Comparison of ENCODE assay signal across 32 cellular contexts in the genomic region with DNA sequence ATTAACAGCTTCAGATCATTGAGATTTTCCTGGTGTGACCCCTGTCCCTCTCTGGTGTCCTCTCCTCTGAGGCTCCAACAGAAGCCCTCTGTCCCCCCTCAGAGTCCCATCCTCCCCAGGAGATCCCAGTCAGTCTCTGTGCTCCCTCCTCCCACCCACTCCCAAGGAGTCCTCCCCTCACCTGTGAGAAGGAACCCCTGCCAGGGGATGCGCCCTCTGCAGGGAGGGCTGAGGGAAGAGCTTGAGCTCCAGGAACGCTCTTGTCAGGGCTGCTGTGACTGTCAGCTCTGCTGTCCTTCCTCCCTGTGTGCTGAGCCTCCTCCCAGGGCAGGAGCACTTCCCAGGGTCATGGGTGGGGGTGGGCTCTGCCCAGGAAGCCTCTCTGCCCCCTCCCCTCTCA. TPM values are rescaled to one million over a fixed set of nuclear protein-coding genes. Genes with fewer than 3 reads are reported as not detected.
"Had no signal": no experiment of that assay in that cellular context is flagged by ENCODE, and none has a peak within 500 bp of the region (broad histone marks: within the 10 kb centered on the region; RNA-seq: fewer than 3 reads in every experiment).

No MANE protein-coding gene starts in this region.

- H3K36me3 ChIP-seq: breast epithelium, left ventricle myocardium inferior, pancreas, prostate gland, stomach, suprapubic skin, tibial artery had no signal

- H3K4me1 ChIP-seq: pancreas, stomach had no signal

- H3K27me3 ChIP-seq: breast epithelium, pancreas, suprapubic skin had no signal

- FAIRE-seq: pancreas, TTC549 had no signal

- H3K27ac Mint-ChIP-seq: activated CD8-positive, alpha-beta memory T cell treated with anti-CD3 and anti-CD28 coated beads, Interleukin-2, amount 10 ng/mL, durations not matched to agents 7 days and 5 days; activated CD8-positive, alpha-beta T cell treated with anti-CD3 and anti-CD28 coated beads, Interleukin-2, amount 10 ng/mL, durations not matched to agents 7 days and 5 days; activated naive CD8-positive, alpha-beta T cell treated with anti-CD3 and anti-CD28 coated beads, Interleukin-2, amount 50 U/mL, for 24 hours; activated T-helper 2 cell treated with anti-CD3 and anti-CD28 coated beads, Interferon-gamma antibody, Interleukin-2, Interleukin-4, amounts not matched to agents 10 μg/mL and 5 μg/mL and 100 μg/mL, durations not matched to agents 14 hours and 24 hours and 36 hours; nephron progenitor cell; stimulated activated naive B cell treated with anti-CD40 and anti-IgM and Interleukin-4, amounts not matched to agents 10 μg/mL and 1 μg/mL and 100 μg/mL, for 72 hours; T-helper 1 cell treated with Interleukin-12 subunit alpha and Interleukin-12 subunit beta and Interleukin-4 antibody, amounts not matched to agents 30 μg/mL and 1 μg/mL, for 36 hours had no signal

- ATAC-seq: activated CD8-positive, alpha-beta memory T cell treated with anti-CD3 and anti-CD28 coated beads, Interleukin-2, amount 10 ng/mL, durations not matched to agents 7 days and 5 days; activated CD8-positive, alpha-beta T cell treated with anti-CD3 and anti-CD28 coated beads, Interleukin-2, amount 10 ng/mL, durations not matched to agents 7 days and 5 days; activated naive CD8-positive, alpha-beta T cell treated with anti-CD3 and anti-CD28 coated beads, Interleukin-2, amount 50 U/mL, for 24 hours; esophagus mucosa; pancreas; stimulated activated naive B cell treated with anti-CD40 and anti-IgM and Interleukin-4, amounts not matched to agents 10 μg/mL and 1 μg/mL and 100 μg/mL, for 72 hours had no signal

- H3K9me3 ChIP-seq: breast epithelium, left ventricle myocardium inferior, pancreas, prostate gland, stomach, suprapubic skin, tibial artery had no signal

- H3K27ac ChIP-seq: breast epithelium, left ventricle myocardium inferior, pancreas, prostate gland, stomach, suprapubic skin, tibial artery had no signal

- H3K9me3 Mint-ChIP-seq: activated naive CD4-positive, alpha-beta T cell treated with anti-CD3 and anti-CD28 coated beads, Interleukin-2, amount 50 U/mL, for 24 hours; activated naive CD8-positive, alpha-beta T cell treated with anti-CD3 and anti-CD28 coated beads, Interleukin-2, amount 50 U/mL, for 24 hours; activated T-helper 2 cell treated with anti-CD3 and anti-CD28 coated beads, Interferon-gamma antibody, Interleukin-2, Interleukin-4, amounts not matched to agents 10 μg/mL and 5 μg/mL and 100 μg/mL, durations not matched to agents 14 hours and 24 hours and 36 hours; naive B cell; stimulated activated naive B cell treated with anti-CD40 and anti-IgM and Interleukin-4, amounts not matched to agents 10 μg/mL and 1 μg/mL and 100 μg/mL, for 72 hours; T-helper 1 cell treated with Interleukin-12 subunit alpha and Interleukin-12 subunit beta and Interleukin-4 antibody, amounts not matched to agents 30 μg/mL and 1 μg/mL, for 36 hours had no signal

- H3K4me3 Mint-ChIP-seq: activated CD8-positive, alpha-beta memory T cell treated with anti-CD3 and anti-CD28 coated beads, Interleukin-2, amount 10 ng/mL, durations not matched to agents 7 days and 5 days; activated CD8-positive, alpha-beta T cell treated with anti-CD3 and anti-CD28 coated beads, Interleukin-2, amount 10 ng/mL, durations not matched to agents 7 days and 5 days; activated naive CD4-positive, alpha-beta T cell treated with anti-CD3 and anti-CD28 coated beads, Interleukin-2, amount 50 U/mL, for 24 hours; activated naive CD8-positive, alpha-beta T cell treated with anti-CD3 and anti-CD28 coated beads, Interleukin-2, amount 50 U/mL, for 24 hours; naive B cell; nephron progenitor cell; stimulated activated naive B cell treated with anti-CD40 and anti-IgM and Interleukin-4, amounts not matched to agents 10 μg/mL and 1 μg/mL and 100 μg/mL, for 72 hours; T-helper 1 cell treated with Interleukin-12 subunit alpha and Interleukin-12 subunit beta and Interleukin-4 antibody, amounts not matched to agents 30 μg/mL and 1 μg/mL, for 36 hours had no signal

- H3K36me3 Mint-ChIP-seq: activated CD8-positive, alpha-beta memory T cell treated with anti-CD3 and anti-CD28 coated beads, Interleukin-2, amount 10 ng/mL, durations not matched to agents 7 days and 5 days; activated naive CD4-positive, alpha-beta T cell treated with anti-CD3 and anti-CD28 coated beads, Interleukin-2, amount 50 U/mL, for 24 hours had no signal

- H3K4me3 ChIP-seq: breast epithelium, left ventricle myocardium inferior, lung, pancreas, prostate gland, stomach, suprapubic skin, tibial artery had no signal

- DNase-seq: activated CD4-positive, alpha-beta T cell treated with anti-CD3 and anti-CD28 coated beads for 1 hour; activated CD4-positive, alpha-beta T cell treated with anti-CD3 and anti-CD28 coated beads, Interleukin-2, amount 50 U/mL, for 1 hour; activated CD8-positive, alpha-beta memory T cell treated with anti-CD3 and anti-CD28 coated beads, Interleukin-2, amount 10 ng/mL, durations not matched to agents 7 days and 5 days; activated CD8-positive, alpha-beta T cell treated with anti-CD3 and anti-CD28 coated beads, Interleukin-2, amount 10 ng/mL, durations not matched to agents 7 days and 5 days; activated naive CD8-positive, alpha-beta T cell treated with anti-CD3 and anti-CD28 coated beads, Interleukin-2, amount 50 U/mL, for 24 hours; activated T-cell treated with anti-CD3 and anti-CD28 coated beads, Interleukin-2, amount 50 U/mL, for 48 hours; amygdala; central memory CD4-positive, alpha-beta T cell; foreskin fibroblast; head of caudate nucleus; hypothalamus; kidney glomerular epithelial cell; left ventricle myocardium inferior; naive B cell; nephron progenitor cell; pancreas; stimulated activated CD4-positive, alpha-beta T cell treated with anti-CD3 and anti-CD28 coated beads, Interleukin-15, amount 100 ng/mL, for 24 hours; stimulated activated CD4-positive, alpha-beta T cell treated with anti-CD3 and anti-CD28 coated beads, Interleukin-2, amount 100 ng/mL, for 24 hours; stimulated activated naive B cell treated with anti-CD40 and anti-IgM and Interleukin-4, amounts not matched to agents 10 μg/mL and 1 μg/mL and 100 μg/mL, for 72 hours; stomach; T-helper 9 cell; tibial artery had no signal

RNA-seq across cellular contexts. Expression of a gene that starts 33.2 kb away (rescaled TPM):
- total RNA-seq: activated CD8-positive, alpha-beta memory T cell treated with anti-CD3 and anti-CD28 coated beads, Interleukin-2, amount 10 ng/mL, durations not matched to agents 7 days and 5 days; activated CD8-positive, alpha-beta T cell treated with anti-CD3 and anti-CD28 coated beads, Interleukin-2, amount 10 ng/mL, durations not matched to agents 7 days and 5 days; activated T-helper 2 cell treated with anti-CD3 and anti-CD28 coated beads, Interferon-gamma antibody, Interleukin-2, Interleukin-4, amounts not matched to agents 10 μg/mL and 5 μg/mL and 100 μg/mL, durations not matched to agents 14 hours and 24 hours and 36 hours; breast epithelium; esophagus mucosa; left ventricle myocardium inferior; pancreas; prostate gland; ureter had no signal
- polyA plus RNA-seq: pancreas had no signal
